ENCODE assay signal across 25 cellular contexts in the genomic region with DNA sequence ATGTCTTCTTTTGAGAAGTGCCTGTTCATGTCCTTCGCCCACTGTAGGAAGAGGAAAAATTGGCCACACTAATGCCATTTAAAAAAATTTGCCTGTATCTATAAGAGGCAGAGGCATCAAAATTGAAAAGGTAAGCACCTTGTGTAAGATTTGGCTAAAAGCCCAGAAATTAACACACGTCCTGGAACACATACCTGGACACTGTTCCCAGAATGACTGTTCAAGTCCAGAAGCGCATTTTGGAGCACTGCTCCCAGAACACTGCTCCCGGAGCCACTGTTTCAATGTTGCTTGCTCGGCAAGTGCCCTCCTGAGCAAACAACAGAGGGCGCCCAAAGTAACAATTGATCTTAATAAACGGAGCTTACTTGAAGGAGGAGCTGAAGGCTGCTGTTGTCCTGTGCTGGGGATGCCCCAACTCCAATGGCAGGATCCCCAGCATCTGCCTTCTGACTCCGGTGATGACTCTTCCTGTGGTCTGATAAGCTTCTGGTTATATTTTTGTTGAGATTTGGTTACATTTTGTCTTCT.
DNase-seq lines count a peak whose midpoint lies in the region; ATAC-seq and TF ChIP-seq lines count a peak whose summit lies in the region.
"Had no signal": no experiment of that assay in that cellular context is flagged by ENCODE, and none has a peak within 500 bp of the region (broad histone marks: within the 10 kb centered on the region; RNA-seq: fewer than 3 reads in every experiment).

No MANE protein-coding gene starts in this region.

- TF ChIP-seq CTCF in GM12873 (IDR thresholded peaks at IDR 0.05; ENCODE audit: insufficient read depth, low read depth, low read length, missing control alignments), result peak; percentile 17
- TF ChIP-seq CTCF in WTC11 (IDR thresholded peaks at IDR 0.05), result no peak

- CTCF ChIA-PET in WTC11 (lab: Charles Lee), result interaction anchor here (1.0 to 1.2 kb wide), 2 partner anchors 248 to 590 kb away, joined by 3 to 6 read pairs; no protein-coding TSS in a partner anchor

- DNase-seq in HT-29 (ENCODE audit: low spot score), result peak; percentile 23
- DNase-seq in WTC11 (ENCODE audit: low spot score), result peak; percentile 42
- DNase-seq in left lobe of liver (ENCODE audit: low spot score), result no peak
- DNase-seq in cardiac septum (ENCODE audit: low spot score), result no peak
- DNase-seq in NCI-H1105 treated with DMSO at 0.1 percent for 48 hours (lab: John Stamatoyannopoulos, UW), result no peak
- no peak for DNase-seq in NK-92 treated with Interleukin-12 subunit alpha and Interleukin-12 subunit beta, amount 100 ng/mL, for 24 hours (lab: John Stamatoyannopoulos, UW)
- DNase-seq: activated CD4-positive, alpha-beta T cell treated with anti-CD3 and anti-CD28 coated beads for 1 hour; activated CD8-positive, alpha-beta T cell treated with anti-CD3 and anti-CD28 coated beads, Interleukin-2, amount 10 ng/mL, durations not matched to agents 7 days and 5 days; activated gamma-delta T cell; activated naive CD8-positive, alpha-beta T cell treated with anti-CD3 and anti-CD28 coated beads, Interleukin-2, amount 50 U/mL, for 24 hours; activated T-cell treated with anti-CD3 and anti-CD28 coated beads for 4 hours; CD4-positive, CD25-positive, alpha-beta regulatory T cell; effector memory CD8-positive, alpha-beta T cell; KBM-7; NCI-H187; NCI-H748 treated with DMSO at 0.1 percent for 48 hours; PC-9; Right ventricle myocardium superior; tibial artery had no signal

- peaks cover 5% of the 10 kb centered on the region for H3K36me3 Mint-ChIP-seq in WTC11
- H3K36me3 Mint-ChIP-seq: CD4-positive, CD25-positive, alpha-beta regulatory T cell had no signal

- H3K27me3 Mint-ChIP-seq in WTC11 (ENCODE audit: low read depth), result no peaks in the 10 kb centered on the region
- H3K27me3 Mint-ChIP-seq: activated naive CD8-positive, alpha-beta T cell treated with anti-CD3 and anti-CD28 coated beads, Interleukin-2, amount 50 U/mL, for 24 hours; CD4-positive, CD25-positive, alpha-beta regulatory T cell; effector memory CD8-positive, alpha-beta T cell; stimulated activated naive CD8-positive, alpha-beta T cell treated with anti-CD3 and anti-CD28 coated beads, Interleukin-15, Interleukin-2, amounts not matched to agents 100 ng/mL and 50 ng/mL, for 24 hours had no signal

- POLR2A ChIA-PET in WTC11 (lab: Charles Lee), result no interaction called here

- H3K27ac Mint-ChIP-seq in WTC11, result no peak overlapping the region
- H3K27ac Mint-ChIP-seq: activated CD8-positive, alpha-beta T cell treated with anti-CD3 and anti-CD28 coated beads, Interleukin-2, amount 10 ng/mL, durations not matched to agents 7 days and 5 days; activated naive CD8-positive, alpha-beta T cell treated with anti-CD3 and anti-CD28 coated beads, Interleukin-2, amount 50 U/mL, for 24 hours; CD4-positive, CD25-positive, alpha-beta regulatory T cell; effector memory CD8-positive, alpha-beta T cell; stimulated activated naive CD8-positive, alpha-beta T cell treated with anti-CD3 and anti-CD28 coated beads, Interleukin-15, Interleukin-2, amounts not matched to agents 100 ng/mL and 50 ng/mL, for 24 hours had no signal

- H3K4me3 Mint-ChIP-seq in WTC11, result no peak overlapping the region
- H3K4me3 Mint-ChIP-seq: activated CD8-positive, alpha-beta T cell treated with anti-CD3 and anti-CD28 coated beads, Interleukin-2, amount 10 ng/mL, durations not matched to agents 7 days and 5 days; activated naive CD8-positive, alpha-beta T cell treated with anti-CD3 and anti-CD28 coated beads, Interleukin-2, amount 50 U/mL, for 24 hours; effector memory CD8-positive, alpha-beta T cell; stimulated activated naive CD8-positive, alpha-beta T cell treated with anti-CD3 and anti-CD28 coated beads, Interleukin-15, Interleukin-2, amounts not matched to agents 100 ng/mL and 50 ng/mL, for 24 hours had no signal

- peaks cover 17% of the 10 kb centered on the region for H3K9me3 Mint-ChIP-seq in WTC11

- intact Hi-C loops in cardiac septum (cut with DNase I), result no loop called here

- no peaks in the 10 kb centered on the region for H3K4me1 Mint-ChIP-seq in WTC11
- H3K4me1 Mint-ChIP-seq: activated naive CD8-positive, alpha-beta T cell treated with anti-CD3 and anti-CD28 coated beads, Interleukin-2, amount 50 U/mL, for 24 hours; CD4-positive, CD25-positive, alpha-beta regulatory T cell had no signal

- peak; percentile 91 for ATAC-seq in WTC11
- ATAC-seq in left lobe of liver, result peak; percentile 64
- ATAC-seq in HG02852 (IDR thresholded peaks at IDR 0.05; ENCODE audit: unreplicated experiment), result no peak
- ATAC-seq: activated CD8-positive, alpha-beta T cell treated with anti-CD3 and anti-CD28 coated beads, Interleukin-2, amount 10 ng/mL, durations not matched to agents 7 days and 5 days; activated naive CD8-positive, alpha-beta T cell treated with anti-CD3 and anti-CD28 coated beads, Interleukin-2, amount 50 U/mL, for 24 hours; body of pancreas; effector memory CD8-positive, alpha-beta T cell; gastroesophageal sphincter; sciatic nerve had no signal

TF ChIP-seq in WTC11, 78 proteins besides CTCF, POLR2A, EP300 and RAD21 (continues in another document):
- TF ChIP-seq, protein P1, sequence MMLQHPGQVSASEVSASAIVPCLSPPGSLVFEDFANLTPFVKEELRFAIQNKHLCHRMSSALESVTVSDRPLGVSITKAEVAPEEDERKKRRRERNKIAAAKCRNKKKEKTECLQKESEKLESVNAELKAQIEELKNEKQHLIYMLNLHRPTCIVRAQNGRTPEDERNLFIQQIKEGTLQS (CRISPR knock-in tag; conservative IDR thresholded peaks at IDR 0.05), result no peak
- TF ChIP-seq GTF2I (CRISPR knock-in tag; conservative IDR thresholded peaks at IDR 0.05) (no peak), CREM (CRISPR knock-in tag; IDR thresholded peaks at IDR 0.05) (no peak), ZNF423 (CRISPR knock-in tag; IDR thresholded peaks at IDR 0.05) (no peak), ZNF317 (CRISPR knock-in tag; IDR thresholded peaks at IDR 0.05; ENCODE audit: borderline replicate concordance, low read depth) (no peak), ESRRA (CRISPR knock-in tag; IDR thresholded peaks at IDR 0.05; ENCODE audit: borderline replicate concordance) (no peak), SMAD4 (CRISPR knock-in tag; IDR thresholded peaks at IDR 0.05) (no peak), PRRX2 (CRISPR knock-in tag; IDR thresholded peaks at IDR 0.05) (no peak), HMGA2 (CRISPR knock-in tag; IDR thresholded peaks at IDR 0.05) (no peak), ZNF138 (CRISPR knock-in tag; conservative IDR thresholded peaks at IDR 0.05) (no peak)
- TF ChIP-seq, protein P2, sequence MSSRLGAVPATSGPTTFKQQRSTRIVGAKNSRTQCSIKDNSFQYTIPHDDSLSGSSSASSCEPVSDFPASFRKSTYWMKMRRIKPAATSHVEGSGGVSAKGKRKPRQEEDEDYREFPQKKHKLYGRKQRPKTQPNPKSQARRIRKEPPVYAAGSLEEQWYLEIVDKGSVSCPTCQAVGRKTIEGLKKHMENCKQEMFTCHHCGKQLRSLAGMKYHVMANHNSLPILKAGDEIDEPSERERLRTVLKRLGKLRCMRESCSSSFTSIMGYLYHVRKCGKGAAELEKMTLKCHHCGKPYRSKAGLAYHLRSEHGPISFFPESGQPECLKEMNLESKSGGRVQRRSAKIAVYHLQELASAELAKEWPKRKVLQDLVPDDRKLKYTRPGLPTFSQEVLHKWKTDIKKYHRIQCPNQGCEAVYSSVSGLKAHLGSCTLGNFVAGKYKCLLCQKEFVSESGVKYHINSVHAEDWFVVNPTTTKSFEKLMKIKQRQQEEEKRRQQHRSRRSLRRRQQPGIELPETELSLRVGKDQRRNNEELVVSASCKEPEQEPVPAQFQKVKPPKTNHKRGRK (CRISPR knock-in tag; IDR thresholded peaks at IDR 0.05; ENCODE audit: borderline replicate concordance), result no peak
- TF ChIP-seq, protein P3, sequence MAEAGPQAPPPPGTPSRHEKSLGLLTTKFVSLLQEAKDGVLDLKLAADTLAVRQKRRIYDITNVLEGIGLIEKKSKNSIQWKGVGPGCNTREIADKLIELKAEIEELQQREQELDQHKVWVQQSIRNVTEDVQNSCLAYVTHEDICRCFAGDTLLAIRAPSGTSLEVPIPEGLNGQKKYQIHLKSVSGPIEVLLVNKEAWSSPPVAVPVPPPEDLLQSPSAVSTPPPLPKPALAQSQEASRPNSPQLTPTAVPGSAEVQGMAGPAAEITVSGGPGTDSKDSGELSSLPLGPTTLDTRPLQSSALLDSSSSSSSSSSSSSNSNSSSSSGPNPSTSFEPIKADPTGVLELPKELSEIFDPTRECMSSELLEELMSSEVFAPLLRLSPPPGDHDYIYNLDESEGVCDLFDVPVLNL (CRISPR knock-in tag; IDR thresholded peaks at IDR 0.05; ENCODE audit: borderline replicate concordance, low read depth), result no peak
- TF ChIP-seq, protein P4, sequence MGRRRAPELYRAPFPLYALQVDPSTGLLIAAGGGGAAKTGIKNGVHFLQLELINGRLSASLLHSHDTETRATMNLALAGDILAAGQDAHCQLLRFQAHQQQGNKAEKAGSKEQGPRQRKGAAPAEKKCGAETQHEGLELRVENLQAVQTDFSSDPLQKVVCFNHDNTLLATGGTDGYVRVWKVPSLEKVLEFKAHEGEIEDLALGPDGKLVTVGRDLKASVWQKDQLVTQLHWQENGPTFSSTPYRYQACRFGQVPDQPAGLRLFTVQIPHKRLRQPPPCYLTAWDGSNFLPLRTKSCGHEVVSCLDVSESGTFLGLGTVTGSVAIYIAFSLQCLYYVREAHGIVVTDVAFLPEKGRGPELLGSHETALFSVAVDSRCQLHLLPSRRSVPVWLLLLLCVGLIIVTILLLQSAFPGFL (CRISPR knock-in tag; IDR thresholded peaks at IDR 0.05; ENCODE audit: borderline replicate concordance), result no peak
- TF ChIP-seq, protein P5, sequence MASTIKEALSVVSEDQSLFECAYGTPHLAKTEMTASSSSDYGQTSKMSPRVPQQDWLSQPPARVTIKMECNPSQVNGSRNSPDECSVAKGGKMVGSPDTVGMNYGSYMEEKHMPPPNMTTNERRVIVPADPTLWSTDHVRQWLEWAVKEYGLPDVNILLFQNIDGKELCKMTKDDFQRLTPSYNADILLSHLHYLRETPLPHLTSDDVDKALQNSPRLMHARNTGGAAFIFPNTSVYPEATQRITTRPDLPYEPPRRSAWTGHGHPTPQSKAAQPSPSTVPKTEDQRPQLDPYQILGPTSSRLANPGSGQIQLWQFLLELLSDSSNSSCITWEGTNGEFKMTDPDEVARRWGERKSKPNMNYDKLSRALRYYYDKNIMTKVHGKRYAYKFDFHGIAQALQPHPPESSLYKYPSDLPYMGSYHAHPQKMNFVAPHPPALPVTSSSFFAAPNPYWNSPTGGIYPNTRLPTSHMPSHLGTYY (CRISPR knock-in tag; IDR thresholded peaks at IDR 0.05), result no peak
- TF ChIP-seq, protein P6, sequence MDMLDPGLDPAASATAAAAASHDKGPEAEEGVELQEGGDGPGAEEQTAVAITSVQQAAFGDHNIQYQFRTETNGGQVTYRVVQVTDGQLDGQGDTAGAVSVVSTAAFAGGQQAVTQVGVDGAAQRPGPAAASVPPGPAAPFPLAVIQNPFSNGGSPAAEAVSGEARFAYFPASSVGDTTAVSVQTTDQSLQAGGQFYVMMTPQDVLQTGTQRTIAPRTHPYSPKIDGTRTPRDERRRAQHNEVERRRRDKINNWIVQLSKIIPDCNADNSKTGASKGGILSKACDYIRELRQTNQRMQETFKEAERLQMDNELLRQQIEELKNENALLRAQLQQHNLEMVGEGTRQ (CRISPR knock-in tag; IDR thresholded peaks at IDR 0.05), result no peak

Comparison
In these comparisons a context has a peak if more than half of its experiments do, and no peak if none do; other contexts are left out.
1. DNase-seq: peak in HT-29 (single experiment) and WTC11 (single experiment); none in left lobe of liver (single experiment), cardiac septum (single experiment), NCI-H1105 treated with DMSO at 0.1 percent for 48 hours (single experiment) and NK-92 treated with Interleukin-12 subunit alpha and Interleukin-12 subunit beta, amount 100 ng/mL, for 24 hours (single experiment).